Comparison of ENCODE assay signal across 9 cellular contexts in the genomic region with DNA sequence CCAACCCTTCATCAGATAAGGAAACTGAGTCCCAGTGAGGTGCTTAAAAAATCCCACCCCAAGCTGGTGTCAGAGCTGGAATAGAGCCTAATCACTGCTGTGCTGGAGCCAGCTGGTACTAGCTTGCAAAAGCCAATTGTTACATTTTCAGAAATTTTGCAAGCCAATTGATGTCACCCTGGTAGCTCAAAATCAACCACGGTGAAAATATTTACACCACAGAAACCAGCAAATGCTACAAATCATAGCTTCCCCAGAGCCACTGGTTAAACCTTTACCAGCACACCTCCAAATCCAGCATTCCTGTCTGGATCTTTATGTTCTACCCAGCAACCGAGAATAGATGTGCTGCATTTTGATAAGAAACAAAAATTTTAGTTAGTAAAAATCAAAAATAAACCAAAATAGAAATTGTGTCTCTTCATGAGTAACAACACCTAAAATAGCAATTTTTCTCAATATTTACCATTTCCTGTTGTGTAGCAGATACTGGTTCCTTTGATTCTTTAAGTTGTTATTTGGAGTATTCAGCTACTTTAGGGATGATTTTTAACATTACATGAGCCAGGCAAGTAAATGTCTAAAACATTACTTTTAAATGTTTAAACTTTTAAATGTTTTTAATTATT. TPM values are rescaled to one million over a fixed set of nuclear protein-coding genes. Genes with fewer than 3 reads are reported as not detected.
A peak's percentile ranks its signal among the peaks of the same experiment; 100 is the strongest.
DNase-seq lines count a peak whose midpoint lies in the region; ATAC-seq and TF ChIP-seq lines count a peak whose summit lies in the region.
"Had no signal": no experiment of that assay in that cellular context is flagged by ENCODE, and none has a peak within 500 bp of the region (broad histone marks: within the 10 kb centered on the region; RNA-seq: fewer than 3 reads in every experiment).

No MANE protein-coding gene starts in this region.

- H3K27ac ChIP-seq in Panc1 (ENCODE audit: low read length): peak overlapping the region; percentile 74

- H3K4me3 Mint-ChIP-seq in activated T-cell treated with anti-CD3 and anti-CD28 coated beads, Interleukin-2, amount 50 U/mL, for 4 hours: no peak overlapping the region

- peaks cover 2% of the 10 kb centered on the region for H3K4me1 Mint-ChIP-seq in activated T-cell treated with anti-CD3 and anti-CD28 coated beads, Interleukin-2, amount 50 U/mL, for 4 hours (ENCODE audit: low read depth)

- peak; percentile 72 for ATAC-seq in HG02885 (IDR thresholded peaks at IDR 0.05; ENCODE audit: poor library complexity, unreplicated experiment)
- ATAC-seq in Panc1: no peak
- no peak for ATAC-seq in activated T-cell treated with anti-CD3 and anti-CD28 coated beads, Interleukin-2, amount 50 U/mL, for 4 hours

- H3K27me3 Mint-ChIP-seq in activated T-cell treated with anti-CD3 and anti-CD28 coated beads, Interleukin-2, amount 50 U/mL, for 4 hours (ENCODE audit: low read depth): peaks cover 7% of the 10 kb centered on the region
- H3K27me3 Mint-ChIP-seq: B cell had no signal

- H3K9me3 ChIP-seq in Panc1 (ENCODE audit: control insufficient read depth, insufficient read depth, low read depth, low read length): no peaks in the 10 kb centered on the region

- H3K36me3 ChIP-seq in Panc1 (ENCODE audit: control insufficient read depth, insufficient read depth, low read length): no peaks in the 10 kb centered on the region; the same call in 1 of the 2 replicates

- intact Hi-C loops in Panc1 (cut with micrococcal nuclease; ENCODE audit: unreplicated experiment): no loop called here

- CTCF ChIA-PET in Panc1 (lab: Charles Lee): interaction anchor here (1.2 kb wide), 1 partner anchor 26 kb away, joined by 4 read pairs; no protein-coding TSS in a partner anchor

- H3K9me3 Mint-ChIP-seq in activated T-cell treated with anti-CD3 and anti-CD28 coated beads, Interleukin-2, amount 50 U/mL, for 4 hours: no peaks in the 10 kb centered on the region

- TSS peak; percentile 96 for BruUV-seq in Panc1 (replicated peaks; lab: Mats Ljungman, UMichigan)

- no peaks in the 10 kb centered on the region for H3K36me3 Mint-ChIP-seq in activated T-cell treated with anti-CD3 and anti-CD28 coated beads, Interleukin-2, amount 50 U/mL, for 4 hours (ENCODE audit: insufficient read depth)

- POLR2A ChIA-PET in Panc1 (lab: Charles Lee): interaction anchor here (0.9 to 1.7 kb wide), 2 partner anchors 8 to 467 kb away, joined by 3 to 6 read pairs; no protein-coding TSS in a partner anchor

- H3K4me1 ChIP-seq in Panc1 (ENCODE audit: control insufficient read depth, insufficient read depth, low read length): peaks cover 45% of the 10 kb centered on the region

- H3K27me3 ChIP-seq in Panc1 (ENCODE audit: control insufficient read depth, insufficient read depth, low read length): no peaks in the 10 kb centered on the region

- H3K4me3 ChIP-seq in Panc1 (ENCODE audit: low read depth in 2 of 2, low read length in 2 of 2): peak overlapping the region; percentile 16 to 30; a peak in 3 of 4 replicates

- in situ Hi-C loops in Panc1 (cut with HindIII; ENCODE audit: low pct_unique_long_range_greater_than_20kb, low sequenced_read_pairs): no loop called here

- no peak for TF ChIP-seq CTCF in Panc1 (IDR thresholded peaks at IDR 0.05)

- DNase-seq in NCI-H146 (lab: John Stamatoyannopoulos, UW) (peak; percentile 16), NCI-H146 treated with DMSO at 0.1 percent for 48 hours (lab: John Stamatoyannopoulos, UW; ENCODE audit: unreplicated experiment) (no peak), Panc1 (ENCODE audit: low read depth, low spot score) (no peak), glomerular visceral epithelial cell (ENCODE audit: extremely low spot score) (peak; percentile 88), superior temporal gyrus (ENCODE audit: extremely low spot score) (peak; percentile 79)
- no peak for DNase-seq in activated T-cell treated with anti-CD3 and anti-CD28 coated beads, Interleukin-2, amount 50 U/mL, for 4 hours
- no peak for DNase-seq in stimulated activated naive CD4-positive, alpha-beta T cell (lab: John Stamatoyannopoulos, UW)

RNA-seq across cellular contexts. Expression of gene LCA5, which starts 7.2 kb away (rescaled TPM):
- 7.0 TPM for total RNA-seq in Panc1 (2021; ENCODE audit: unreplicated experiment)
- polyA plus RNA-seq in Panc1 (2012; ENCODE audit: insufficient read length): 3.0 TPM
- total RNA-seq in activated T-cell treated with anti-CD3 and anti-CD28 coated beads, Interleukin-2, amount 50 U/mL, for 4 hours: under 1 TPM; 0.11 to 0.21 (median 0.18) TPM

Comparison
In these comparisons a context has a peak if more than half of its experiments do, and no peak if none do; other contexts are left out.
1. DNase-seq: peak in NCI-H146 (single experiment), glomerular visceral epithelial cell (single experiment) and superior temporal gyrus (single experiment); none in NCI-H146 treated with DMSO at 0.1 percent for 48 hours (single experiment), Panc1 (single experiment), activated T-cell treated with anti-CD3 and anti-CD28 coated beads, Interleukin-2, amount 50 U/mL, for 4 hours (single experiment) and stimulated activated naive CD4-positive, alpha-beta T cell (0 of 6).